In the genomic region with DNA sequence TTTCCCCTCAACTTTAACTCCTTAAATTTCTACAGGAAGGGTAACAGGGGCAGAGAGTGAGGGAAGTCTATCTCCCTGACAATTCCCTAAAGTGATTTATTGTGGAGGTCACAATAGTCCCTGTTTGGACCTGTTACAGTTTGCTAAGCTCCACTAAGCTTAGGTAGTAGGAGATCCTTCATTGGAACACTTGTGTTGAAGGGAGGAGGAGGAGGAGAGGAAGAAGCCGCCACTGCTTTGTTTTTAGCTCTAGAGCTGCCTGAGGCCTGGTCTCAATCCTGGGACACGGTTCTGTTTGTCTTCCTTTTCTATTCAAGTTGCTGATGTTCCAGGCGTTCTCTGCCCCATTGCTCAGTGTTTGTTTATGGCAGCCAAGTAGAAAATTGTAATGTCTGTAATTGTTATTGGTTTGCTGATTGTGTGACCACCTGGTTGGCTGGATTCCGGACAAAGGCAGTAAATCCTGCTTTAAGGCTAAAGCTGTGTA, we compare ENCODE assay signal across 10 cellular contexts.
A peak's percentile ranks its signal among the peaks of the same experiment; 100 is the strongest.
DNase-seq lines count a peak whose midpoint lies in the region; ATAC-seq and TF ChIP-seq lines count a peak whose summit lies in the region.
"Had no signal": no experiment of that assay in that cellular context is flagged by ENCODE, and none has a peak within 500 bp of the region (broad histone marks: within the 10 kb centered on the region; RNA-seq: fewer than 3 reads in every experiment).

No MANE protein-coding gene starts in this region.

- H3K4me1 ChIP-seq in HUES48 (ENCODE audit: control insufficient read depth, insufficient read depth, low read length), result peaks cover 27% of the 10 kb centered on the region
- H3K4me1 ChIP-seq in iPS-20b (ENCODE audit: insufficient read depth, low read length), result peaks cover 5% of the 10 kb centered on the region; the same call in 1 of the 2 replicates

- H3K9ac ChIP-seq in HUES48 (ENCODE audit: low read depth, low read length) (no peak overlapping the region), iPS-20b (ENCODE audit: low read depth, low read length) (peak overlapping the region; percentile 12; the same call in 1 of the 2 replicates)

- in situ Hi-C loops in brain microvascular endothelial cell (cut with HindIII; ENCODE audit: low pct_ligation_motif_present, low sequenced_read_pairs), result no loop called here

- no peaks in the 10 kb centered on the region for H3K27me3 ChIP-seq in HUES48 (ENCODE audit: control insufficient read depth, insufficient read depth, low read length)
- no peaks in the 10 kb centered on the region for H3K27me3 ChIP-seq in iPS-20b (ENCODE audit: insufficient read depth, low read length)
- peaks cover 5% of the 10 kb centered on the region for H3K27me3 ChIP-seq in brain microvascular endothelial cell (replicated peaks)

- TF ChIP-seq CTCF in 22Rv1 (IDR thresholded peaks at IDR 0.05), result no peak
- TF ChIP-seq CTCF in brain microvascular endothelial cell (IDR thresholded peaks at IDR 0.05; ENCODE audit: low read depth, low read length, missing control alignments), result no peak

- H3K36me3 ChIP-seq in HUES48 (ENCODE audit: control insufficient read depth, insufficient read depth, low read length), result no peaks in the 10 kb centered on the region
- H3K36me3 ChIP-seq in iPS-20b (ENCODE audit: insufficient read depth, low read depth, low read length), result no peaks in the 10 kb centered on the region
- H3K36me3 ChIP-seq in brain microvascular endothelial cell (replicated peaks), result no peaks in the 10 kb centered on the region
- H3K36me3 ChIP-seq: lower lobe of right lung had no signal

- no peak for ATAC-seq in GM18870 (IDR thresholded peaks at IDR 0.05; ENCODE audit: unreplicated experiment)
- ATAC-seq in HG03342 (IDR thresholded peaks at IDR 0.05; ENCODE audit: unreplicated experiment), result no peak
- ATAC-seq in GM18520 (IDR thresholded peaks at IDR 0.05; ENCODE audit: unreplicated experiment), result no peak
- ATAC-seq: lower lobe of right lung had no signal

- peak overlapping the region; percentile 67 for H3K27ac ChIP-seq in 22Rv1
- peak overlapping the region; percentile 9 for H3K27ac ChIP-seq in HUES48 (ENCODE audit: low read depth, low read length)
- no peak overlapping the region for H3K27ac ChIP-seq in iPS-20b (ENCODE audit: low read length)
- H3K27ac ChIP-seq in brain microvascular endothelial cell, result no peak overlapping the region
- H3K27ac ChIP-seq: lower lobe of right lung had no signal

- no peak overlapping the region for H3K4me3 ChIP-seq in HUES48 (ENCODE audit: low read depth, low read length)
- H3K4me3 ChIP-seq in iPS-20b (ENCODE audit: low read length), result no peak overlapping the region
- H3K4me3 ChIP-seq in brain microvascular endothelial cell (ENCODE audit: low read depth, low read length), result no peak overlapping the region
- H3K4me3 ChIP-seq: lower lobe of right lung had no signal

- no peaks in the 10 kb centered on the region for H3K9me3 ChIP-seq in HUES48 (ENCODE audit: control insufficient read depth, insufficient read depth, low read length)
- no peaks in the 10 kb centered on the region for H3K9me3 ChIP-seq in iPS-20b (ENCODE audit: insufficient read depth, low read depth, low read length)
- H3K9me3 ChIP-seq: lower lobe of right lung had no signal

- DNase-seq in NCI-H748 (lab: John Stamatoyannopoulos, UW; ENCODE audit: unreplicated experiment) (peak; percentile 91), brain microvascular endothelial cell (no peak)
- DNase-seq: activated CD4-positive, alpha-beta T cell treated with anti-CD3 and anti-CD28 coated beads, Interleukin-2, amount 50 U/mL, for 1 hour; lower lobe of right lung had no signal

Comparison
In these comparisons a context has a peak if more than half of its experiments do, and no peak if none do; other contexts are left out.
1. H3K27ac ChIP-seq: peak in 22Rv1 (single experiment) and HUES48 (single experiment); none in iPS-20b (single experiment) and brain microvascular endothelial cell (single experiment).